18 cellular contexts compared by ENCODE assay signal in genomic region chr9:114401344-114401743, GRCh38.
"Had no signal": no experiment of that assay in that cellular context is flagged by ENCODE, and none has a peak within 500 bp of the region (broad histone marks: within the 10 kb centered on the region; RNA-seq: fewer than 3 reads in every experiment).

No MANE protein-coding gene starts in this region.

- H3K9me3 Mint-ChIP-seq: activated T-helper 1 cell treated with anti-CD3 and anti-CD28 coated beads, Interleukin-12 subunit alpha, Interleukin-12 subunit beta, Interleukin-2, Interleukin-4 antibody, amounts not matched to agents 30 ng/mL and 10 ng/mL and 1 ng/mL, durations not matched to agents 14 hours and 24 hours and 36 hours; dendritic cell treated with granulocyte-macrophage colony-stimulating factor and Interleukin-4, amounts not matched to agents 40 ng/mL and 50 ng/mL, for 4 days; effector memory CD8-positive, alpha-beta T cell; immature natural killer cell; naive B cell; T-helper 2 cell treated with Interferon-gamma antibody and Interleukin-4, amounts not matched to agents 5 μg/mL and 100 μg/mL, for 36 hours had no signal

- H3K36me3 ChIP-seq: brain microvascular endothelial cell had no signal

- H3K27me3 ChIP-seq: brain microvascular endothelial cell, pancreas, sigmoid colon, stomach, testis had no signal

- ATAC-seq: effector memory CD8-positive, alpha-beta T cell; pancreas had no signal

- H3K4me3 Mint-ChIP-seq: activated T-helper 1 cell treated with anti-CD3 and anti-CD28 coated beads, Interleukin-12 subunit alpha, Interleukin-12 subunit beta, Interleukin-2, Interleukin-4 antibody, amounts not matched to agents 30 ng/mL and 10 ng/mL and 1 ng/mL, durations not matched to agents 14 hours and 24 hours and 36 hours; dendritic cell treated with granulocyte-macrophage colony-stimulating factor and Interleukin-4, amounts not matched to agents 40 ng/mL and 50 ng/mL, for 4 days; effector memory CD8-positive, alpha-beta T cell; immature natural killer cell; T-helper 2 cell treated with Interferon-gamma antibody and Interleukin-4, amounts not matched to agents 5 μg/mL and 100 μg/mL, for 36 hours had no signal

- H3K4me3 ChIP-seq: lung, pancreas, sigmoid colon, stomach, testis had no signal

- DNase-seq: activated CD4-positive, CD25-positive, alpha-beta regulatory T cell treated with anti-CD3 and anti-CD28 coated beads, Interleukin-2, amount 50 U/mL, for 72 hours; anterior cingulate cortex; brain microvascular endothelial cell; effector memory CD8-positive, alpha-beta T cell; foreskin melanocyte; immature natural killer cell; midbrain; naive B cell; pancreas; sigmoid colon; stimulated activated CD4-positive, alpha-beta T cell treated with anti-CD3 and anti-CD28 coated beads, Interleukin-1b, Interleukin-23, amount 100 ng/mL, for 48 hours; stomach; testis had no signal

- FAIRE-seq: pancreas had no signal

- H3K27me3 Mint-ChIP-seq: dendritic cell treated with granulocyte-macrophage colony-stimulating factor and Interleukin-4, amounts not matched to agents 40 ng/mL and 50 ng/mL, for 4 days; effector memory CD8-positive, alpha-beta T cell; naive B cell had no signal

- H3K27ac ChIP-seq: brain microvascular endothelial cell, epithelial cell of prostate, pancreas, sigmoid colon, stomach, testis had no signal

- H3K9me3 ChIP-seq: pancreas, sigmoid colon, stomach, testis had no signal

- H3K27ac Mint-ChIP-seq: activated T-helper 1 cell treated with anti-CD3 and anti-CD28 coated beads, Interleukin-12 subunit alpha, Interleukin-12 subunit beta, Interleukin-2, Interleukin-4 antibody, amounts not matched to agents 30 ng/mL and 10 ng/mL and 1 ng/mL, durations not matched to agents 14 hours and 24 hours and 36 hours; dendritic cell treated with granulocyte-macrophage colony-stimulating factor and Interleukin-4, amounts not matched to agents 40 ng/mL and 50 ng/mL, for 4 days; effector memory CD8-positive, alpha-beta T cell; T-helper 2 cell treated with Interferon-gamma antibody and Interleukin-4, amounts not matched to agents 5 μg/mL and 100 μg/mL, for 36 hours had no signal

- H3K36me3 Mint-ChIP-seq: immature natural killer cell had no signal
